ENCODE assay signal across 10 cellular contexts in the genomic region with DNA sequence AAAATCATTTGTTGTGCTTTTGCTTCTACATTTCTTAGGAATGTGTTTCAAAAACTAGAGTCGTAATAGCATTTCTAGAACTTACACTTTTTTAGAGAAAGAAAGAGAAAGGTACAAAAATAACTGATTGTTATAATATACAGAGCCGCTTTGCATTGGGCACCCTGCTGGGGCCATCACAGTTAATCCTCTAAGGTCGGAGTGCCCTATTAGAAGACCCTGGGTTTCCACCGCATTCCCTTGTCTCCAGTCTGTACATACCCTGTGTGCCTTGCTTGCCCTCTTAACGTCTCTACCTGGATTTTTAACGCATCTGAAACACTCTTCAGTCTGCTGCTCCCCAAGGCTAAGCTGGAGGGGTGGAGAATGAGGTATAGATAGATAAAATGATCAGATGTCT. TPM values are rescaled to one million over a fixed set of nuclear protein-coding genes. Genes with fewer than 3 reads are reported as not detected.
DNase-seq lines count a peak whose midpoint lies in the region; ATAC-seq and TF ChIP-seq lines count a peak whose summit lies in the region.
"Had no signal": no experiment of that assay in that cellular context is flagged by ENCODE, and none has a peak within 500 bp of the region (broad histone marks: within the 10 kb centered on the region; RNA-seq: fewer than 3 reads in every experiment).

No MANE protein-coding gene starts in this region.

- ATAC-seq in activated CD8-positive, alpha-beta memory T cell treated with anti-CD3 and anti-CD28 coated beads, Interleukin-2, amount 10 ng/mL, durations not matched to agents 7 days and 5 days = no peak
- ATAC-seq: stimulated activated effector memory CD8-positive, alpha-beta T cell treated with anti-CD3 and anti-CD28 coated beads, Interleukin-12 subunit alpha, Interleukin-12 subunit beta, amount 100 ng/mL, for 72 hours had no signal

- no peak for TF ChIP-seq CTCF in parathyroid adenoma (IDR thresholded peaks at IDR 0.05)

- peaks cover 12 to 24% of the 10 kb centered on the region in 2 donors for H3K36me3 ChIP-seq in duodenal mucosa (ENCODE audit: control insufficient read depth in 1 of 2, insufficient read depth in 2 of 2, low read length in 2 of 2)
- no peaks in the 10 kb centered on the region for H3K36me3 ChIP-seq in parathyroid adenoma (ENCODE audit: control insufficient read depth, insufficient read depth, low read length)

- H3K27me3 Mint-ChIP-seq in activated CD8-positive, alpha-beta memory T cell treated with anti-CD3 and anti-CD28 coated beads, Interleukin-2, amount 10 ng/mL, durations not matched to agents 7 days and 5 days = no peaks in the 10 kb centered on the region

- peak overlapping the region; percentile 98 for H2AFZ ChIP-seq in parathyroid adenoma

- H3K4me1 ChIP-seq in duodenal mucosa (ENCODE audit: control insufficient read depth in 1 of 2, insufficient read depth in 2 of 2, low read length in 2 of 2) (peaks cover 0 to 6% of the 10 kb centered on the region in 2 donors), parathyroid adenoma (no peaks in the 10 kb centered on the region)

- no peak overlapping the region for H3K27ac Mint-ChIP-seq in activated CD8-positive, alpha-beta memory T cell treated with anti-CD3 and anti-CD28 coated beads, Interleukin-2, amount 10 ng/mL, durations not matched to agents 7 days and 5 days
- H3K27ac Mint-ChIP-seq: stimulated activated effector memory CD8-positive, alpha-beta T cell treated with anti-CD3 and anti-CD28 coated beads, Interleukin-12 subunit alpha, Interleukin-12 subunit beta, amount 100 ng/mL, for 72 hours had no signal

- peak overlapping the region; percentile 86 to 94 for H3K9ac ChIP-seq in duodenal mucosa (ENCODE audit: low read depth in 1 of 2, low read length in 2 of 2)
- peak overlapping the region; percentile 84 for H3K9ac ChIP-seq in parathyroid adenoma

- H3K27ac ChIP-seq in duodenal mucosa (ENCODE audit: low read depth, low read length) (no peak overlapping the region), parathyroid adenoma (peak overlapping the region; percentile 85)

- peaks cover 14% of the 10 kb centered on the region for H3K36me3 Mint-ChIP-seq in activated CD8-positive, alpha-beta memory T cell treated with anti-CD3 and anti-CD28 coated beads, Interleukin-2, amount 10 ng/mL, durations not matched to agents 7 days and 5 days

- peaks cover 7% of the 10 kb centered on the region for H3K79me2 ChIP-seq in parathyroid adenoma

- H3K9me3 ChIP-seq in duodenal mucosa (ENCODE audit: control insufficient read depth in 1 of 2, low read length in 2 of 2) (no peaks in the 10 kb centered on the region), parathyroid adenoma (ENCODE audit: control insufficient read depth, low read length) (no peaks in the 10 kb centered on the region)

- peak overlapping the region; percentile 67 for H3K4me2 ChIP-seq in parathyroid adenoma (ENCODE audit: low read length)

- H3K27me3 ChIP-seq in duodenal mucosa (ENCODE audit: control insufficient read depth in 1 of 2, insufficient read depth in 2 of 2, low read length in 2 of 2) (no peaks in the 10 kb centered on the region), parathyroid adenoma (ENCODE audit: control insufficient read depth, insufficient read depth, low read length) (no peaks in the 10 kb centered on the region)

- DNase-seq in NCI-H2171 treated with DMSO at 0.1 percent for 48 hours (lab: John Stamatoyannopoulos, UW) (peak; percentile 5), NCI-H2171 (lab: John Stamatoyannopoulos, UW) (no peak)
- DNase-seq in activated CD4-positive, CD25-positive, alpha-beta regulatory T cell (lab: John Stamatoyannopoulos, UW) = no peak
- no peak for DNase-seq in activated CD8-positive, alpha-beta memory T cell treated with anti-CD3 and anti-CD28 coated beads, Interleukin-2, amount 10 ng/mL, durations not matched to agents 7 days and 5 days
- DNase-seq: activated CD4-positive, CD25-positive, alpha-beta regulatory T cell treated with anti-CD3 and anti-CD28 coated beads, Interleukin-2, amount 50 U/mL, for 72 hours; NCI-H2081 treated with DMSO at 0.1 percent for 48 hours; nucleus accumbens had no signal

- no peak overlapping the region for H3K4me3 Mint-ChIP-seq in activated CD8-positive, alpha-beta memory T cell treated with anti-CD3 and anti-CD28 coated beads, Interleukin-2, amount 10 ng/mL, durations not matched to agents 7 days and 5 days

- peak overlapping the region; percentile 74 to 87 for H3K4me3 ChIP-seq in duodenal mucosa (ENCODE audit: low read depth in 1 of 2, low read length in 2 of 2)
- peak overlapping the region; percentile 97 for H3K4me3 ChIP-seq in parathyroid adenoma (ENCODE audit: low read depth, low read length)

- no peaks in the 10 kb centered on the region for H3K9me3 Mint-ChIP-seq in activated CD8-positive, alpha-beta memory T cell treated with anti-CD3 and anti-CD28 coated beads, Interleukin-2, amount 10 ng/mL, durations not matched to agents 7 days and 5 days (ENCODE audit: low read depth)
- H3K9me3 Mint-ChIP-seq: stimulated activated effector memory CD8-positive, alpha-beta T cell treated with anti-CD3 and anti-CD28 coated beads, Interleukin-12 subunit alpha, Interleukin-12 subunit beta, amount 100 ng/mL, for 72 hours had no signal

- H3K4me1 Mint-ChIP-seq in activated CD8-positive, alpha-beta memory T cell treated with anti-CD3 and anti-CD28 coated beads, Interleukin-2, amount 10 ng/mL, durations not matched to agents 7 days and 5 days = peaks cover 4% of the 10 kb centered on the region
- H3K4me1 Mint-ChIP-seq: stimulated activated effector memory CD8-positive, alpha-beta T cell treated with anti-CD3 and anti-CD28 coated beads, Interleukin-12 subunit alpha, Interleukin-12 subunit beta, amount 100 ng/mL, for 72 hours had no signal

- CTCF ChIA-PET in activated CD8-positive, alpha-beta memory T cell treated with anti-CD3 and anti-CD28 coated beads, Interleukin-2, amount 10 ng/mL, durations not matched to agents 7 days and 5 days (lab: Charles Lee) = no interaction called here

RNA-seq across cellular contexts. Expression of a gene that starts 1.3 kb away (rescaled TPM):
- under 1 TPM; 0.18 to 0.26 TPM for total RNA-seq in activated CD8-positive, alpha-beta memory T cell treated with anti-CD3 and anti-CD28 coated beads, Interleukin-2, amount 10 ng/mL, durations not matched to agents 7 days and 5 days

RNA-seq across cellular contexts. Expression of a gene that starts 46.6 kb away (rescaled TPM):
- total RNA-seq in activated CD8-positive, alpha-beta memory T cell treated with anti-CD3 and anti-CD28 coated beads, Interleukin-2, amount 10 ng/mL, durations not matched to agents 7 days and 5 days = 10 to 100 TPM; 19.7 to 26.4 TPM

RNA-seq across cellular contexts. Expression of a gene that starts 46.9 kb away (rescaled TPM):
- 10 to 100 TPM; 31.8 to 49.1 TPM for total RNA-seq in activated CD8-positive, alpha-beta memory T cell treated with anti-CD3 and anti-CD28 coated beads, Interleukin-2, amount 10 ng/mL, durations not matched to agents 7 days and 5 days

RNA-seq across cellular contexts. Expression of a gene that starts 46.9 kb away (rescaled TPM):
- total RNA-seq in activated CD8-positive, alpha-beta memory T cell treated with anti-CD3 and anti-CD28 coated beads, Interleukin-2, amount 10 ng/mL, durations not matched to agents 7 days and 5 days = 10 to 100 TPM; 48.9 to 63.1 TPM
